ENCODE assay signal across 23 cellular contexts in the genomic region with DNA sequence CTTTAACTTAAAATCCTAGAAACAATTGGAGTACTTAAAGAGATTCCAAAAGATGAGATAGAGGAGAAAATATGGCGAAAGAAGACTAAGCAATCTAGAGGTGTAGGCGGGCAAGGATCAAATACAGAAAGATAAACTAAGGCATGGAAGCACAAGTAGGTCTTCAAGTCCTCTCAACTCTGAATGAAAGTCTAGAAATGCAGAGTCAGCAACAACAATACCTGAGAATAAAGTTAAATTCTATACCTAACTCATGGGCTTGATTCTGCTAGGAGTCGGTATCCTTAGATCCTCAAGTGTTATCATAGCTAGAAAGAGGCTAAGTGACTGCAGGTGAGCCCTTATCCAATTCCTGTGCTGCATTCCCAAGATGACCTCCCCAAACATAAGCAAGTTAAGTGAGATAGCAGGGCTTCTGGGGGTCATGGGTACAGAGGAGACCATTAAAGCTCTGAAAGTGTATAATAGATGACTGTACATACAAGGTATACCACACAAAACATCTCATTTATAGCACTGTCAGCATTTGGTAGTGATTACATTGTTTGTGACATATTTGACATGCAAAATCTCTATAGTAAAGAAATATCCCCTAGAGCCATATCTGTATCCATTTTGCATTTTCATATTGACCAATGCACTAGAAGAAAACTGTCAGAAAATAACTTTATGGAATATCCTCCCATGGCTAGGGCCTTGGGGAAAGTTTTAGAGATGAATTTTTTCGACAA.
"Had no signal": no experiment of that assay in that cellular context is flagged by ENCODE, and none has a peak within 500 bp of the region (broad histone marks: within the 10 kb centered on the region; RNA-seq: fewer than 3 reads in every experiment).

No MANE protein-coding gene starts in this region.

- H3K4me1 ChIP-seq: SJCRH30 had no signal

- H3K27ac ChIP-seq: HL-60, PC-9, Peyer's patch, SJCRH30 had no signal

- ATAC-seq: Right ventricle myocardium inferior, SK-N-SH treated with all-trans-retinoic acid at 6 μM for 48 hours had no signal

- H3K4me2 ChIP-seq: PC-9 had no signal

- H3K4me3 ChIP-seq: MG63, PC-9, Peyer's patch, SJCRH30 had no signal

- FAIRE-seq: HTR-8/SVneo had no signal

- DNase-seq: MG63, NCI-H1092, NCI-H1105 treated with DMSO at 0.1 percent for 48 hours, NCI-H1417 treated with DMSO at 0.1 percent for 48 hours, NCI-H146, NCI-H1694 treated with DMSO at 0.1 percent for 48 hours, NCI-H1930, NCI-H2081, NCI-H2107, NCI-H226, NCI-H446, NCI-H510A, NCI-H82, OCI-M1, PC-9, Peyer's patch, SHP77 treated with DMSO at 0.1 percent for 48 hours, SJCRH30, T-helper 1 cell had no signal

- H3K36me3 ChIP-seq: MG63, Peyer's patch, SJCRH30 had no signal

- H3K27me3 ChIP-seq: MG63, Peyer's patch, SJCRH30 had no signal

- H2AFZ ChIP-seq: PC-9 had no signal

- H3K9me3 ChIP-seq: MG63, Peyer's patch, SJCRH30 had no signal
